1 cellular context compared by ENCODE assay signal in the genomic region with DNA sequence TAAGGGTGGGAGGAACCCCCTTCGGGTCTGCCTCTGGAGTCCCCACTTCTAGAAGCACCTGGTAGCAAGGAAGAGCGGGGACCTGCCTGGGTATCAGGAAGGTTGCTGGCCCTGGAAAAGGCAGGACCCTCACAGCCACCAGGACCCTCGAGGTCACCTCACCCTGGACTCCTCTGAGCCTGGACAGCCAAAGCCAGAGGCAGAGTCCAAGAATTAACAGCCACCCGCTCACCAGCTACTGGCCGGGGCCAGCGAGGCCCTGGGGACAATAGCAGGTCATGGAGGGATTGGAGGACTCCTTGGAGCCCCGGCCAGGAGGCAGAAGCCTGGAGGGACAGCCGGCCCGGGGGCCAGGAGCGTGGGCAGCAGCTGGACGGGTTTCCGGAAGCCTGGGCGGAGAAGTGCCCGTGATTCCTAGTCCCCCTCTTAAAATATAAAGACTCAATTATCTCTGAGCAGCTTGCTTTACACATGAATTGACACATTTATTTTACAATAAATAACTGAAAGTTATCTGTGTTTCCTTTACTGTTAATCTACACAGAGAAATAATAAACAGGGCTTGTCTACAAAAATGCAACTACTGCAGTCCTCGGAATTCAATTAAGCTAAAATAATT.
A peak's percentile ranks its signal among the peaks of the same experiment; 100 is the strongest.
TF ChIP-seq lines count a peak whose summit lies in the region.

No MANE protein-coding gene starts in this region.

TF ChIP-seq in HEK293, 187 proteins besides CTCF, POLR2A, EP300 and RAD21:
- TF ChIP-seq, protein P1, sequence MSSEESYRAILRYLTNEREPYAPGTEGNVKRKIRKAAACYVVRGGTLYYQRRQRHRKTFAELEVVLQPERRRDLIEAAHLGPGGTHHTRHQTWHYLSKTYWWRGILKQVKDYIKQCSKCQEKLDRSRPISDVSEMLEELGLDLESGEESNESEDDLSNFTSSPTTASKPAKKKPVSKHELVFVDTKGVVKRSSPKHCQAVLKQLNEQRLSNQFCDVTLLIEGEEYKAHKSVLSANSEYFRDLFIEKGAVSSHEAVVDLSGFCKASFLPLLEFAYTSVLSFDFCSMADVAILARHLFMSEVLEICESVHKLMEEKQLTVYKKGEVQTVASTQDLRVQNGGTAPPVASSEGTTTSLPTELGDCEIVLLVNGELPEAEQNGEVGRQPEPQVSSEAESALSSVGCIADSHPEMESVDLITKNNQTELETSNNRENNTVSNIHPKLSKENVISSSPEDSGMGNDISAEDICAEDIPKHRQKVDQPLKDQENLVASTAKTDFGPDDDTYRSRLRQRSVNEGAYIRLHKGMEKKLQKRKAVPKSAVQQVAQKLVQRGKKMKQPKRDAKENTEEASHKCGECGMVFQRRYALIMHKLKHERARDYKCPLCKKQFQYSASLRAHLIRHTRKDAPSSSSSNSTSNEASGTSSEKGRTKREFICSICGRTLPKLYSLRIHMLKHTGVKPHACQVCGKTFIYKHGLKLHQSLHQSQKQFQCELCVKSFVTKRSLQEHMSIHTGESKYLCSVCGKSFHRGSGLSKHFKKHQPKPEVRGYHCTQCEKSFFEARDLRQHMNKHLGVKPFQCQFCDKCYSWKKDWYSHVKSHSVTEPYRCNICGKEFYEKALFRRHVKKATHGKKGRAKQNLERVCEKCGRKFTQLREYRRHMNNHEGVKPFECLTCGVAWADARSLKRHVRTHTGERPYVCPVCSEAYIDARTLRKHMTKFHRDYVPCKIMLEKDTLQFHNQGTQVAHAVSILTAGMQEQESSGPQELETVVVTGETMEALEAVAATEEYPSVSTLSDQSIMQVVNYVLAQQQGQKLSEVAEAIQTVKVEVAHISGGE (tag by site-specific recombination; conservative IDR thresholded peaks at IDR 0.05; ENCODE audit: low read depth) = peak; percentile 68
- TF ChIP-seq ZNF211 (tag by site-specific recombination; IDR thresholded peaks at IDR 0.05; ENCODE audit: low read depth) (no peak), FEZF1 (tag by site-specific recombination; IDR thresholded peaks at IDR 0.05) (peak; percentile 88), GLIS1 (tag by site-specific recombination; IDR thresholded peaks at IDR 0.05) (0 out of 2 replicates have a peak, but pooled peaks have one; percentile 19), IKZF3 (tag by site-specific recombination; IDR thresholded peaks at IDR 0.05) (peak; percentile 72), GFI1B (tag by site-specific recombination; IDR thresholded peaks at IDR 0.05) (0 out of 2 replicates have a peak, but pooled peaks have one; percentile 15), OSR2 (tag by site-specific recombination; IDR thresholded peaks at IDR 0.05) (peak; percentile 81), ZFHX2 (tag by site-specific recombination; conservative IDR thresholded peaks at IDR 0.05) (peak; percentile 77), ZNF843 (tag by site-specific recombination; IDR thresholded peaks at IDR 0.05) (peak; percentile 74), ZNF341 (tag by site-specific recombination; IDR thresholded peaks at IDR 0.05; ENCODE audit: low read depth) (peak; percentile 30; the same call in 1 of the 2 replicates), EGR2 (tag by site-specific recombination; IDR thresholded peaks at IDR 0.05; ENCODE audit: low read depth) (peak; percentile 34; the same call in 1 of the 2 replicates), KLF16 (tag by site-specific recombination; IDR thresholded peaks at IDR 0.05) (no peak)
- TF ChIP-seq, protein P2, sequence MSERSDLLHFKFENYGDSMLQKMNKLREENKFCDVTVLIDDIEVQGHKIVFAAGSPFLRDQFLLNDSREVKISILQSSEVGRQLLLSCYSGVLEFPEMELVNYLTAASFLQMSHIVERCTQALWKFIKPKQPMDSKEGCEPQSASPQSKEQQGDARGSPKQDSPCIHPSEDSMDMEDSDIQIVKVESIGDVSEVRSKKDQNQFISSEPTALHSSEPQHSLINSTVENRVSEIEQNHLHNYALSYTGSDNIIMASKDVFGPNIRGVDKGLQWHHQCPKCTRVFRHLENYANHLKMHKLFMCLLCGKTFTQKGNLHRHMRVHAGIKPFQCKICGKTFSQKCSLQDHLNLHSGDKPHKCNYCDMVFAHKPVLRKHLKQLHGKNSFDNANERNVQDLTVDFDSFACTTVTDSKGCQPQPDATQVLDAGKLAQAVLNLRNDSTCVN (tag by site-specific recombination; optimal IDR thresholded peaks at IDR 0.05) = no peak
- TF ChIP-seq, protein P3, sequence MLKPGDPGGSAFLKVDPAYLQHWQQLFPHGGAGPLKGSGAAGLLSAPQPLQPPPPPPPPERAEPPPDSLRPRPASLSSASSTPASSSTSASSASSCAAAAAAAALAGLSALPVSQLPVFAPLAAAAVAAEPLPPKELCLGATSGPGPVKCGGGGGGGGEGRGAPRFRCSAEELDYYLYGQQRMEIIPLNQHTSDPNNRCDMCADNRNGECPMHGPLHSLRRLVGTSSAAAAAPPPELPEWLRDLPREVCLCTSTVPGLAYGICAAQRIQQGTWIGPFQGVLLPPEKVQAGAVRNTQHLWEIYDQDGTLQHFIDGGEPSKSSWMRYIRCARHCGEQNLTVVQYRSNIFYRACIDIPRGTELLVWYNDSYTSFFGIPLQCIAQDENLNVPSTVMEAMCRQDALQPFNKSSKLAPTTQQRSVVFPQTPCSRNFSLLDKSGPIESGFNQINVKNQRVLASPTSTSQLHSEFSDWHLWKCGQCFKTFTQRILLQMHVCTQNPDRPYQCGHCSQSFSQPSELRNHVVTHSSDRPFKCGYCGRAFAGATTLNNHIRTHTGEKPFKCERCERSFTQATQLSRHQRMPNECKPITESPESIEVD (tag by site-specific recombination; IDR thresholded peaks at IDR 0.05) = peak; percentile 91
- TF ChIP-seq, protein P4, sequence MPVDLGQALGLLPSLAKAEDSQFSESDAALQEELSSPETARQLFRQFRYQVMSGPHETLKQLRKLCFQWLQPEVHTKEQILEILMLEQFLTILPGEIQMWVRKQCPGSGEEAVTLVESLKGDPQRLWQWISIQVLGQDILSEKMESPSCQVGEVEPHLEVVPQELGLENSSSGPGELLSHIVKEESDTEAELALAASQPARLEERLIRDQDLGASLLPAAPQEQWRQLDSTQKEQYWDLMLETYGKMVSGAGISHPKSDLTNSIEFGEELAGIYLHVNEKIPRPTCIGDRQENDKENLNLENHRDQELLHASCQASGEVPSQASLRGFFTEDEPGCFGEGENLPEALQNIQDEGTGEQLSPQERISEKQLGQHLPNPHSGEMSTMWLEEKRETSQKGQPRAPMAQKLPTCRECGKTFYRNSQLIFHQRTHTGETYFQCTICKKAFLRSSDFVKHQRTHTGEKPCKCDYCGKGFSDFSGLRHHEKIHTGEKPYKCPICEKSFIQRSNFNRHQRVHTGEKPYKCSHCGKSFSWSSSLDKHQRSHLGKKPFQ (tag by site-specific recombination; IDR thresholded peaks at IDR 0.05) = 0 out of 2 replicates have a peak, but pooled peaks have one; percentile 17
- TF ChIP-seq, protein P5, sequence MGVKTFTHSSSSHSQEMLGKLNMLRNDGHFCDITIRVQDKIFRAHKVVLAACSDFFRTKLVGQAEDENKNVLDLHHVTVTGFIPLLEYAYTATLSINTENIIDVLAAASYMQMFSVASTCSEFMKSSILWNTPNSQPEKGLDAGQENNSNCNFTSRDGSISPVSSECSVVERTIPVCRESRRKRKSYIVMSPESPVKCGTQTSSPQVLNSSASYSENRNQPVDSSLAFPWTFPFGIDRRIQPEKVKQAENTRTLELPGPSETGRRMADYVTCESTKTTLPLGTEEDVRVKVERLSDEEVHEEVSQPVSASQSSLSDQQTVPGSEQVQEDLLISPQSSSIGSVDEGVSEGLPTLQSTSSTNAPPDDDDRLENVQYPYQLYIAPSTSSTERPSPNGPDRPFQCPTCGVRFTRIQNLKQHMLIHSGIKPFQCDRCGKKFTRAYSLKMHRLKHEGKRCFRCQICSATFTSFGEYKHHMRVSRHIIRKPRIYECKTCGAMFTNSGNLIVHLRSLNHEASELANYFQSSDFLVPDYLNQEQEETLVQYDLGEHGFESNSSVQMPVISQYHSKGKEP (tag by site-specific recombination; IDR thresholded peaks at IDR 0.05) = peak; percentile 70; the same call in 1 of the 2 replicates
TF ChIP-seq in HEK293: peak in this region for 13.
